In genomic region chr10:23293145-23293724, GRCh38 we compare ENCODE assay signal across 8 cellular contexts. TPM values are rescaled to one million over a fixed set of nuclear protein-coding genes. Genes with fewer than 3 reads are reported as not detected.
DNase-seq lines count a peak whose midpoint lies in the region; ATAC-seq and TF ChIP-seq lines count a peak whose summit lies in the region.

No MANE protein-coding gene starts in this region.

- TF ChIP-seq CTCF in GM12873 (IDR thresholded peaks at IDR 0.05; ENCODE audit: insufficient read depth, low read depth, low read length, missing control alignments), result peak; percentile 78
- TF ChIP-seq CTCF in HFF-Myc (IDR thresholded peaks at IDR 0.05; ENCODE audit: low read depth, low read length, missing control alignments), result peak; percentile 68
- peak; percentile 43 for TF ChIP-seq CTCF in NB4 (IDR thresholded peaks at IDR 0.05; ENCODE audit: low read depth, low read length)
- peak; percentile 54 for TF ChIP-seq CTCF in WERI-Rb-1 (IDR thresholded peaks at IDR 0.05; ENCODE audit: low read depth, low read length)

- H3K4me3 ChIP-seq in HFF-Myc (replicated peaks; ENCODE audit: low read depth, low read length) (no peak overlapping the region), NB4 (ENCODE audit: low read depth, low read length) (no peak overlapping the region), WERI-Rb-1 (ENCODE audit: low read depth, low read length) (no peak overlapping the region)

- no peak overlapping the region for H3K27ac ChIP-seq in WERI-Rb-1

- intact Hi-C loops in Right ventricle myocardium superior (cut with DNase I), result no loop called here

- no peaks in the 10 kb centered on the region for H3K27me3 ChIP-seq in WERI-Rb-1 (ENCODE audit: insufficient read depth, low read depth, severe bottlenecking)

- H3K36me3 ChIP-seq in WERI-Rb-1, result no peaks in the 10 kb centered on the region

- ATAC-seq in Right ventricle myocardium superior (ENCODE audit: poor library complexity), result no peak

- DNase-seq in A172 (ENCODE audit: low spot score) (peak; percentile 53), HFF-Myc (ENCODE audit: extremely low read depth, low read depth) (peak; percentile 11), NB4 (ENCODE audit: low read depth) (peak; percentile 50), WERI-Rb-1 (peak; percentile 44), foreskin melanocyte (peak; percentile 29), Right ventricle myocardium superior (no peak)
- DNase-seq in stimulated activated CD4-positive, alpha-beta T cell treated with anti-CD3 and anti-CD28 coated beads, Interleukin-2, amount 100 ng/mL, for 24 hours, result peak; percentile 35 to 50

- no peaks in the 10 kb centered on the region for H3K9me3 ChIP-seq in WERI-Rb-1 (ENCODE audit: severe bottlenecking)

- TF ChIP-seq POLR2A in NB4 (IDR thresholded peaks at IDR 0.05; ENCODE audit: extremely low read depth, insufficient read length), result no peak

RNA-seq across cellular contexts. Expression of gene C10orf67, which starts 51.4 kb away (rescaled TPM):
- 1.0 TPM in 1 of 2 replicates, not detected in the other for total RNA-seq in A172 (2014; rRNA removed; shearing (Covaris generic))
- total RNA-seq in Right ventricle myocardium superior, result 0.54 TPM
